In the genomic region with DNA sequence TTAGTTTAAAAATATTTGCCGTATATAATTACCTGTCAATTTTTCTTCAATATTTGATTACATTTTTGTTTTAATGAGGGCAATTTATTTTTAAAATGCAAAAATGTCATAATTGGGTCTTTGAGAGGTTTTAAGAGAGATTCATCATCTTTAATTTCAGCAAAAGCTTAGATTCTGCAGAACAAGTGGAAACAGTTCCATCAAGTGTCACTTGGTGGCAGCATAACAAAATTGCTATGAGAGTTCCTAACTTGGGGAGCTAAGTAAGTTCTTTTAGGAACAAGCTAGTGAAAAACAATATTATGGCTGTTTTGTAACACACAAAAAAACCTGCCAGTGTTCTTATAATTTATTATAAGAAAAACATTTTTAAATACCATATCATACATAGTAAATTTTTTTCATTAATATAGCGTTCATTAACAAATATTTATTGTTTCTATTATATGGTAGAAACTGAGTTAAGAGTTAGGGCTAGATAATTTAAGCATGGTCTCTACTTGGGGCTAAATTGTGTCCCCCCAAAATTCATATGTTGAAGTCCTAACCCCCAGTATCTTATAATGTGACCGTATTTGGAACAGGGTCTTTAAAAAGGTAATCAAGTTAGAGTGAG, we compare ENCODE assay signal across 8 cellular contexts.
DNase-seq lines count a peak whose midpoint lies in the region; ATAC-seq and TF ChIP-seq lines count a peak whose summit lies in the region.

No MANE protein-coding gene starts in this region.

- peak; percentile 5 for DNase-seq in activated CD4-positive, alpha-beta T cell treated with anti-CD3 and anti-CD28 coated beads for 48 hours
- DNase-seq in activated CD4-positive, alpha-beta T cell treated with anti-CD3 and anti-CD28 coated beads for 1 hour, result no peak
- DNase-seq in HT1080 (ENCODE audit: low read depth), result peak; percentile 25
- peak; percentile 45 for DNase-seq in foreskin melanocyte
- peak; percentile 47 for DNase-seq in smooth muscle cell of the brain vasculature (ENCODE audit: low read depth, low spot score)

- peak; percentile 79 for ATAC-seq in SK-N-SH treated with all-trans-retinoic acid at 6 μM for 48 hours
- no peak for ATAC-seq in GM21515 (IDR thresholded peaks at IDR 0.05; ENCODE audit: unreplicated experiment)
- ATAC-seq in HG03469 (IDR thresholded peaks at IDR 0.05; ENCODE audit: unreplicated experiment), result no peak

TF ChIP-seq in SK-N-SH treated with all-trans-retinoic acid at 6 μM for 48 hours, 23 proteins besides CTCF, POLR2A, EP300 and RAD21:
- no peak for TF ChIP-seq ZNF70 (CRISPR knock-in tag; IDR thresholded peaks at IDR 0.05)
